24 cellular contexts compared by ENCODE assay signal in the genomic region with DNA sequence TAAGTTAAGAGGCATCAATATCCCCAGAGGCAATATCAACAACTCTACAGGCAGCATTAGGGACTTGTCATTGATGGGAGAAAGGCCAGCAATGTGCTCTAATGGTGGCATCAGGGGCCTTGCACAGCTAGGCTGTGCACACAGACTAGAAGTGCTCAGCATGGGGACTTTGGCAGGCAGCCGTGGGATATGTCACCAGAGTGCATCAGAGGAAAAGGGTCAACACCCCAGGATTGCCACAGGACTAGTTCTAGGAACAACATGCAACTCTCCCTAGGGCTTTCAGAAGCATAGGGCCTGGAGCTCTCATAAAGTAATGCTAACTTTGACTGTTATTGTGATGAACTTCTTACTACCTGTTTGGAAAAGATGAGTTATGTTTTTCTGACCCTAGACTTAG. TPM values are rescaled to one million over a fixed set of nuclear protein-coding genes. Genes with fewer than 3 reads are reported as not detected.
DNase-seq lines count a peak whose midpoint lies in the region; ATAC-seq, FAIRE-seq and TF ChIP-seq lines count a peak whose summit lies in the region.
"Had no signal": no experiment of that assay in that cellular context is flagged by ENCODE, and none has a peak within 500 bp of the region (broad histone marks: within the 10 kb centered on the region; RNA-seq: fewer than 3 reads in every experiment).

No MANE protein-coding gene starts in this region.

- H3K4me3 ChIP-seq in Loucy (ENCODE audit: low read length, poor library complexity, severe bottlenecking) (no peak overlapping the region), K562 (no peak overlapping the region), uterus (no peak overlapping the region)

- in situ Hi-C loops in K562 (cut with MboI) = no loop called here

- peak overlapping the region in 1 of 3 experiments; percentile 88; a peak in 1 of 7 replicates for H3K27ac Mint-ChIP-seq in H9
- no peak overlapping the region for H3K27ac Mint-ChIP-seq in stimulated activated naive CD8-positive, alpha-beta T cell treated with anti-CD3 and anti-CD28 coated beads, Interleukin-15, amount 100 ng/mL, for 72 hours
- H3K27ac Mint-ChIP-seq: CD4-positive, CD25-positive, alpha-beta regulatory T cell; CD8-positive, alpha-beta memory T cell had no signal

- CTCF ChIA-PET in K562 (lab: Yijun Ruan, JAX; ENCODE audit: low intra/inter-chr PET ratio) = no interaction called here

- ATAC-seq in K562 (peak; percentile 37), left lobe of liver (peak; percentile 75), HG03571 (IDR thresholded peaks at IDR 0.05; ENCODE audit: unreplicated experiment) (no peak)
- ATAC-seq in stimulated activated naive CD8-positive, alpha-beta T cell treated with anti-CD3 and anti-CD28 coated beads, Interleukin-15, amount 100 ng/mL, for 72 hours = no peak

- no peaks in the 10 kb centered on the region for H3K9me1 ChIP-seq in K562 (ENCODE audit: control insufficient read depth, insufficient read depth, low read length)

- H3K9ac ChIP-seq in H9 (ENCODE audit: extremely low read depth, insufficient read length, low read length) = no peak overlapping the region
- H3K9ac ChIP-seq in Loucy (ENCODE audit: low read depth, low read length, poor library complexity, severe bottlenecking) = no peak overlapping the region
- H3K9ac ChIP-seq in K562 (ENCODE audit: insufficient read depth in 1 of 2, low read depth in 2 of 2, low read length in 2 of 2) = no peak overlapping the region

- no peak overlapping the region for H2BK120ac ChIP-seq in H9 (ENCODE audit: low read depth, low read length, poor library complexity, severe bottlenecking)

- no peak overlapping the region for H2BK20ac ChIP-seq in H9 (ENCODE audit: low read depth, low read length, poor library complexity, severe bottlenecking)

- no CpG with 5 or more reads among the region's 1 CpG for WGBS in H9 (ENCODE audit: extremely low coverage, insufficient read length, low lambda C conversion rate)
- WGBS in K562 (ENCODE audit: insufficient coverage, low coverage, missing lambda C conversion rate) = 6% methylated on average over 1 of the region's 1 CpG

- no peaks in the 10 kb centered on the region for H3K36me3 Mint-ChIP-seq in H9 (ENCODE audit: insufficient read depth in 1 of 3, low read depth in 3 of 3)
- H3K36me3 Mint-ChIP-seq: CD4-positive, CD25-positive, alpha-beta regulatory T cell; CD8-positive, alpha-beta memory T cell had no signal

- H3K23me2 ChIP-seq in H9 (ENCODE audit: insufficient read length, low read depth, low read length, poor library complexity, severe bottlenecking) = no peaks in the 10 kb centered on the region

- peaks cover 28% of the 10 kb centered on the region for H3K27me3 Mint-ChIP-seq in H9 (ENCODE audit: low read depth)
- H3K27me3 Mint-ChIP-seq in stimulated activated naive CD8-positive, alpha-beta T cell treated with anti-CD3 and anti-CD28 coated beads, Interleukin-15, amount 100 ng/mL, for 72 hours = peaks cover 37% of the 10 kb centered on the region

- H2BK5ac ChIP-seq in H9 (ENCODE audit: insufficient read length, low read length) = no peak overlapping the region

- TF ChIP-seq EP300 in K562 (IDR thresholded peaks at IDR 0.05; ENCODE audit: low read length) = no peak

- H3K4ac ChIP-seq in H9 (ENCODE audit: low read depth, low read length) = no peak overlapping the region

- no peak overlapping the region for H3K23ac ChIP-seq in H9 (ENCODE audit: insufficient read length, low read depth, low read length)

- H2AFZ ChIP-seq in H9 (ENCODE audit: low read length) = peak overlapping the region; percentile 91
- peak overlapping the region; percentile 30; the same call in 1 of the 2 replicates for H2AFZ ChIP-seq in Loucy (ENCODE audit: low read length)
- 0 out of 2 replicates have a peak overlapping the region, but pooled peaks have one; percentile 8 for H2AFZ ChIP-seq in K562 (ENCODE audit: low read depth, low read length)

- no peak overlapping the region for H2BK12ac ChIP-seq in H9 (ENCODE audit: insufficient read length, low read depth, low read length)

- 0 out of 5 replicates have a peak overlapping the region, but pooled peaks of 1 of the 2 experiments have one; percentile 21 for H3K4me3 Mint-ChIP-seq in H9
- no peak overlapping the region for H3K4me3 Mint-ChIP-seq in stimulated activated naive CD8-positive, alpha-beta T cell treated with anti-CD3 and anti-CD28 coated beads, Interleukin-15, amount 100 ng/mL, for 72 hours
- H3K4me3 Mint-ChIP-seq: CD4-positive, CD25-positive, alpha-beta regulatory T cell; CD8-positive, alpha-beta memory T cell had no signal

- no peak overlapping the region for H3K4me2 ChIP-seq in H9 (ENCODE audit: insufficient read depth, insufficient read length, low read length)
- H3K4me2 ChIP-seq in Loucy (ENCODE audit: low read depth, low read length, poor library complexity, severe bottlenecking) = no peak overlapping the region
- H3K4me2 ChIP-seq in K562 (ENCODE audit: insufficient read depth, low read length) = no peak overlapping the region

- H3K9me3 Mint-ChIP-seq in H9 = no peaks in the 10 kb centered on the region
- no peaks in the 10 kb centered on the region for H3K9me3 Mint-ChIP-seq in stimulated activated naive CD8-positive, alpha-beta T cell treated with anti-CD3 and anti-CD28 coated beads, Interleukin-15, amount 100 ng/mL, for 72 hours

- H4K20me1 ChIP-seq in H9 (ENCODE audit: control insufficient read depth, insufficient read depth, insufficient read length) = no peaks in the 10 kb centered on the region
- H4K20me1 ChIP-seq in Loucy (ENCODE audit: insufficient read depth, low read length, poor library complexity, severe bottlenecking) = no peaks in the 10 kb centered on the region
- no peaks in the 10 kb centered on the region for H4K20me1 ChIP-seq in K562 (replicated peaks; ENCODE audit: control insufficient read depth, insufficient read depth, low read length)

- H3K4me1 Mint-ChIP-seq in H9 = peaks cover 17% of the 10 kb centered on the region in 2 experiments
- H3K4me1 Mint-ChIP-seq in stimulated activated naive CD8-positive, alpha-beta T cell treated with anti-CD3 and anti-CD28 coated beads, Interleukin-15, amount 100 ng/mL, for 72 hours = no peaks in the 10 kb centered on the region
- H3K4me1 Mint-ChIP-seq: CD4-positive, CD25-positive, alpha-beta regulatory T cell; CD8-positive, alpha-beta memory T cell had no signal

- H3K79me2 ChIP-seq in H9 (ENCODE audit: insufficient read depth, low read length) = no peaks in the 10 kb centered on the region
- no peaks in the 10 kb centered on the region for H3K79me2 ChIP-seq in Loucy (ENCODE audit: insufficient read depth, low read length)
- H3K79me2 ChIP-seq in K562 (ENCODE audit: control insufficient read depth, insufficient read depth, low read length) = no peaks in the 10 kb centered on the region

- no peaks in the 10 kb centered on the region for H3F3A ChIP-seq in Loucy (ENCODE audit: low read depth)

- no peak overlapping the region for H3K27ac ChIP-seq in H9 (ENCODE audit: insufficient read length, low read depth, low read length)
- no peak overlapping the region for H3K27ac ChIP-seq in K562 (ENCODE audit: extremely low read depth, low read depth, low read length)
- no peak overlapping the region for H3K27ac ChIP-seq in uterus

- no peak overlapping the region for H3K56ac ChIP-seq in H9 (ENCODE audit: insufficient read length, low read depth, low read length)

- no TSS peak for BruUV-seq in K562 (replicated peaks; lab: Mats Ljungman, UMichigan)

- no peak overlapping the region for H2BK15ac ChIP-seq in H9 (ENCODE audit: low read depth, low read length)

- POLR2A ChIA-PET in K562 (lab: Yijun Ruan, JAX) = no interaction called here

- H3K9me3 ChIP-seq in H9 (ENCODE audit: control insufficient read depth, low read depth, low read length) (no peaks in the 10 kb centered on the region), Loucy (ENCODE audit: insufficient read depth, low read depth, low read length) (no peaks in the 10 kb centered on the region), K562 (replicated peaks; ENCODE audit: control insufficient read depth, insufficient read depth, low read depth, low read length) (no peaks in the 10 kb centered on the region), uterus (no peaks in the 10 kb centered on the region)
- H3K9me3 ChIP-seq: BE2C had no signal

- intact Hi-C loops in K562 (cut with micrococcal nuclease) (no loop called here), uterus (cut with DNase I; ENCODE audit: low total_unique reads) (no loop called here)

- H3K18ac ChIP-seq in H9 (ENCODE audit: insufficient read length, low read depth, low read length) = no peak overlapping the region

- H2AK5ac ChIP-seq in H9 (ENCODE audit: insufficient read length, low read length) = no peak overlapping the region

- H3T11ph ChIP-seq in H9 (ENCODE audit: low read length) = no peak overlapping the region

- no peak for TF ChIP-seq CTCF in H9 (conservative IDR thresholded peaks at IDR 0.05)
- TF ChIP-seq CTCF in Loucy (conservative IDR thresholded peaks at IDR 0.05; ENCODE audit: low read length) = no peak
- no peak for TF ChIP-seq CTCF in K562 (IDR thresholded peaks at IDR 0.05 in 2 of 3, conservative IDR thresholded peaks at IDR 0.05 in 1 of 3; ENCODE audit: insufficient read depth in 2 of 3, low read depth in 1 of 3, low read length in 3 of 3)
- no peak for TF ChIP-seq CTCF in uterus (IDR thresholded peaks at IDR 0.05)

- H3K79me1 ChIP-seq in H9 (ENCODE audit: insufficient read depth, low read depth, low read length, poor library complexity, severe bottlenecking) = no peaks in the 10 kb centered on the region

- DNase-seq in H9 (no peak), K562 (ENCODE audit: extremely low read depth in 1 of 4, low spot score in 3 of 4) (no peak), left lobe of liver (ENCODE audit: low spot score) (no peak), HuH-7.5 (ENCODE audit: low spot score) (no peak), uterus (no peak)
- no peak for DNase-seq in stimulated activated naive CD8-positive, alpha-beta T cell treated with anti-CD3 and anti-CD28 coated beads, Interleukin-15, amount 100 ng/mL, for 72 hours
- DNase-seq: ACHN; BE2C; C1 segment of cervical spinal cord; CD4-positive, CD25-positive, alpha-beta regulatory T cell; CD8-positive, alpha-beta memory T cell; COR-L47; DMS153; DMS79; GDM1; HCEC 1CT; IMR-90; Karpas-422; KBM-7 had no signal

- no peak for TF ChIP-seq RAD21 in K562 (CRISPR knock-in tag; conservative IDR thresholded peaks at IDR 0.05 in 1 of 2, IDR thresholded peaks at IDR 0.05 in 1 of 2)

- no peak for FAIRE-seq in K562 (lab: Jason Lieb, UNC)
- FAIRE-seq: A204.1, GM12892, GM18507 had no signal

- H3K14ac ChIP-seq in H9 (ENCODE audit: insufficient read depth, low read length) = no peak overlapping the region

- TF ChIP-seq POLR2A in K562 (conservative IDR thresholded peaks at IDR 0.05) (no peak), uterus (IDR thresholded peaks at IDR 0.05) (no peak)

- no peak overlapping the region for H4K91ac ChIP-seq in H9 (ENCODE audit: insufficient read length, low read depth, low read length)

- H3K4me1 ChIP-seq in H9 (ENCODE audit: insufficient read depth, low read length) = peaks cover 6% of the 10 kb centered on the region
- no peaks in the 10 kb centered on the region for H3K4me1 ChIP-seq in Loucy (ENCODE audit: insufficient read depth, low read length, poor library complexity, severe bottlenecking)
- no peaks in the 10 kb centered on the region for H3K4me1 ChIP-seq in K562 (replicated peaks in 1 of 2; ENCODE audit: control insufficient read depth in 2 of 2, insufficient read depth in 2 of 2, low read length in 2 of 2)
- no peaks in the 10 kb centered on the region for H3K4me1 ChIP-seq in uterus

- H3K27me3 ChIP-seq in H9 (ENCODE audit: insufficient read depth, low read length) (peaks cover 4% of the 10 kb centered on the region; the same call in 1 of the 2 replicates), Loucy (ENCODE audit: insufficient read depth, low read length, poor library complexity, severe bottlenecking) (no peaks in the 10 kb centered on the region), K562 (ENCODE audit: control insufficient read depth in 2 of 2, insufficient read depth in 2 of 2, low read length in 2 of 2) (peaks cover 9 to 10% of the 10 kb centered on the region in 2 experiments; a peak in 3 of 5 replicates), uterus (no peaks in the 10 kb centered on the region)
- H3K27me3 ChIP-seq: BE2C had no signal

- H4K8ac ChIP-seq in H9 (replicated peaks; ENCODE audit: insufficient read length, low read depth, low read length) = no peak overlapping the region

- H3K9me2 ChIP-seq in Loucy (replicated peaks; ENCODE audit: low read depth, low read length) = no peaks in the 10 kb centered on the region

- H4K5ac ChIP-seq in H9 (ENCODE audit: insufficient read length, low read depth, low read length) = no peak overlapping the region

- H3K36me3 ChIP-seq in Loucy (ENCODE audit: insufficient read depth, low read length) (no peaks in the 10 kb centered on the region), K562 (ENCODE audit: control insufficient read depth, insufficient read depth, low read length) (no peaks in the 10 kb centered on the region), uterus (no peaks in the 10 kb centered on the region)
- H3K36me3 ChIP-seq: BE2C had no signal

RNA-seq across cellular contexts. Expression of gene OSTM1, which starts 32.2 kb away (rescaled TPM):
- total RNA-seq in H9 (2021) (20.6 and 20.9 TPM in 2 replicates), K562 (2014; rRNA removed) (16.3 and 26.2 TPM in 2 replicates), K562 (2014; rRNA removed; fragmentation: Illumina TruSeq; extraction: Trizol) (20.2 and 24.9 TPM in 2 replicates), K562 (2015; rRNA removed; fragmentation: Illumina TruSeq; extraction: Trizol) (18.3 and 19.8 TPM in 2 replicates), K562 (2021) (26.6 and 29.5 TPM in 2 replicates), left lobe of liver (18.9 TPM), uterus (10 to 100 TPM; 26.2 to 92.5 (median 53.7) TPM)
- total RNA-seq in K562 (2011; cell fraction: chromatin; rRNA removed; ENCODE audit: low replicate concordance) = 6.2 and 19.2 TPM in 2 replicates
- 7.7 and 8.6 TPM in 2 replicates for total RNA-seq in K562 (2011; cell fraction: nucleolus; rRNA removed)
- total RNA-seq in K562 (2011; cell fraction: nucleoplasm; rRNA removed) = 11.4 and 19.8 TPM in 2 replicates
- polyA plus RNA-seq in K562 (2011; rRNA removed) (21.9 and 27.6 TPM in 2 replicates), K562 (2014; fragmentation: Illumina TruSeq; extraction: Trizol) (9.9 and 10.1 TPM in 2 replicates), K562 (2014; fragmentation: Nextera tagmentation; extraction: Ambion mirVana) (1 to 10 TPM; 5.6 to 7.6 TPM), K562 (2014; rRNA removed) (7.2 and 9.3 TPM in 2 replicates)
- 4.4 and 20.5 TPM in 2 replicates for polyA plus RNA-seq in K562 (2011; cell fraction: cytosol; rRNA removed)
- 10.1 and 13.0 TPM in 2 replicates for polyA plus RNA-seq in K562 (2011; cell fraction: nucleus; rRNA removed)
- polyA plus RNA-seq in K562 (2012) = 15.8 and 42.2 TPM in 2 replicates
- polyA minus RNA-seq in K562 (2011; rRNA and poly(A)+ RNA removed) = 22.5 and 24.7 TPM in 2 replicates
- polyA minus RNA-seq in K562 (2011; cell fraction: cytosol; rRNA and poly(A)+ RNA removed) = 10.1 and 16.5 TPM in 2 replicates
- 8.5 and 10.9 TPM in 2 replicates for polyA minus RNA-seq in K562 (2011; cell fraction: nucleus; rRNA and poly(A)+ RNA removed)

RNA-seq across cellular contexts. Expression of gene NR2E1, which starts 59.1 kb away (rescaled TPM):
- not detected in 2 replicates for total RNA-seq in H9 (2021)
- not detected in 2 replicates for total RNA-seq in K562 (2011; cell fraction: chromatin; rRNA removed; ENCODE audit: low replicate concordance)
- not detected in 2 replicates for total RNA-seq in K562 (2011; cell fraction: nucleolus; rRNA removed)
- not detected in 2 replicates for total RNA-seq in K562 (2011; cell fraction: nucleoplasm; rRNA removed)
- total RNA-seq in K562 (2014; rRNA removed) = not detected in 2 replicates
- not detected in 2 replicates for total RNA-seq in K562 (2014; rRNA removed; fragmentation: Illumina TruSeq; extraction: Trizol)
- not detected in 2 replicates for total RNA-seq in K562 (2015; rRNA removed; fragmentation: Illumina TruSeq; extraction: Trizol)
- not detected in 2 replicates for total RNA-seq in K562 (2021)
- not detected in 2 replicates for polyA plus RNA-seq in K562 (2011; rRNA removed)
- polyA plus RNA-seq in K562 (2011; cell fraction: cytosol; rRNA removed) = not detected in 2 replicates
- not detected in 2 replicates for polyA plus RNA-seq in K562 (2011; cell fraction: nucleus; rRNA removed)
- not detected in 2 replicates for polyA plus RNA-seq in K562 (2012)
- polyA plus RNA-seq in K562 (2014; fragmentation: Illumina TruSeq; extraction: Trizol) = not detected in 2 replicates
- not detected for polyA plus RNA-seq in K562 (2014; fragmentation: Nextera tagmentation; extraction: Ambion mirVana)
- polyA plus RNA-seq in K562 (2014; rRNA removed) = not detected in 2 replicates
- polyA minus RNA-seq in K562 (2011; rRNA and poly(A)+ RNA removed) = not detected in 2 replicates
- polyA minus RNA-seq in K562 (2011; cell fraction: cytosol; rRNA and poly(A)+ RNA removed) = not detected in 2 replicates
- polyA minus RNA-seq in K562 (2011; cell fraction: nucleus; rRNA and poly(A)+ RNA removed) = not detected in 2 replicates
- not detected for total RNA-seq in left lobe of liver
- total RNA-seq in uterus = not detected
- total RNA-seq: CD4-positive, CD25-positive, alpha-beta regulatory T cell; CD8-positive, alpha-beta memory T cell; IMR-90 had no signal
- polyA plus RNA-seq: CD4-positive, CD25-positive, alpha-beta regulatory T cell; CD8-positive, alpha-beta memory T cell; IMR-90 had no signal

Comparison
In these comparisons a context has a peak if more than half of its experiments do, and no peak if none do; other contexts are left out.
1. H2AFZ ChIP-seq: peak in every context shown above with its lines; median percentile 91 in H9; 30 in Loucy; 8 in K562.
2. ATAC-seq: peak in K562 (single experiment) and left lobe of liver (single experiment); none in HG03571 (single experiment) and stimulated activated naive CD8-positive, alpha-beta T cell treated with anti-CD3 and anti-CD28 coated beads, Interleukin-15, amount 100 ng/mL, for 72 hours (single experiment).